Comparison of ENCODE assay signal across 20 cellular contexts in genomic region chr1:97680460-97680859, GRCh38.
DNase-seq lines count a peak whose midpoint lies in the region; ATAC-seq and TF ChIP-seq lines count a peak whose summit lies in the region.
"Had no signal": no experiment of that assay in that cellular context is flagged by ENCODE, and none has a peak within 500 bp of the region (broad histone marks: within the 10 kb centered on the region; RNA-seq: fewer than 3 reads in every experiment).

No MANE protein-coding gene starts in this region.

- peaks cover 0 to under 1% (median 0%) of the 10 kb centered on the region in 4 donors for H3K9me3 ChIP-seq in tibial nerve
- H3K9me3 ChIP-seq: SJSA1 had no signal

- no peak for TF ChIP-seq EP300 in tibial nerve (IDR thresholded peaks at IDR 0.05)

- no peak for ATAC-seq in GM18511 (IDR thresholded peaks at IDR 0.05; ENCODE audit: unreplicated experiment)
- ATAC-seq: CD8-positive, alpha-beta T cell; Right ventricle myocardium inferior had no signal

- no peak overlapping the region for H3K27ac ChIP-seq in tibial nerve
- H3K27ac ChIP-seq: HL-60, SJSA1 had no signal

- H3K27me3 ChIP-seq in tibial nerve, result no peaks in the 10 kb centered on the region
- H3K27me3 ChIP-seq: SJSA1 had no signal

- no peak overlapping the region for H3K4me3 ChIP-seq in tibial nerve
- H3K4me3 ChIP-seq: SJSA1 had no signal

- DNase-seq in NCI-H2227 treated with DMSO at 0.1 percent for 48 hours (lab: John Stamatoyannopoulos, UW) (peak; percentile 97), NCI-H2227 (lab: John Stamatoyannopoulos, UW; ENCODE audit: unreplicated experiment) (no peak), OCI-M1 (lab: John Stamatoyannopoulos, UW) (peak; percentile 78), amniotic epithelial cell (ENCODE audit: low read depth) (peak; percentile 15), left kidney (ENCODE audit: low read depth, low spot score) (peak; percentile 16), tibial nerve (ENCODE audit: low spot score in 2 of 2) (no peak)
- DNase-seq: 8988T; C1 segment of cervical spinal cord; CD8-positive, alpha-beta T cell; EL; GF-D8; H7; HFFc6; KBM-7; NCI-H1092 treated with DMSO at 0.1 percent for 48 hours; NCI-H526 had no signal

- peaks cover 0 to 45% (median 0%) of the 10 kb centered on the region in 3 donors for H3K36me3 ChIP-seq in tibial nerve

- no peak for TF ChIP-seq CTCF in tibial nerve (IDR thresholded peaks at IDR 0.05)

- 86 to 89% methylated on average over 3 of the region's 3 CpGs for WGBS in tibial nerve, 2 donors

- no peaks in the 10 kb centered on the region for H3K4me1 ChIP-seq in tibial nerve
- H3K4me1 ChIP-seq: SJSA1 had no signal

- TF ChIP-seq POLR2A in tibial nerve (IDR thresholded peaks at IDR 0.05), result no peak

Comparison
In these comparisons a context has a peak if more than half of its experiments do, and no peak if none do; other contexts are left out.
1. DNase-seq: peak in NCI-H2227 treated with DMSO at 0.1 percent for 48 hours (single experiment), OCI-M1 (single experiment), amniotic epithelial cell (single experiment) and left kidney (single experiment); none in NCI-H2227 (single experiment) and tibial nerve (0 of 2).